Comparison of ENCODE assay signal across 22 cellular contexts in the genomic region with DNA sequence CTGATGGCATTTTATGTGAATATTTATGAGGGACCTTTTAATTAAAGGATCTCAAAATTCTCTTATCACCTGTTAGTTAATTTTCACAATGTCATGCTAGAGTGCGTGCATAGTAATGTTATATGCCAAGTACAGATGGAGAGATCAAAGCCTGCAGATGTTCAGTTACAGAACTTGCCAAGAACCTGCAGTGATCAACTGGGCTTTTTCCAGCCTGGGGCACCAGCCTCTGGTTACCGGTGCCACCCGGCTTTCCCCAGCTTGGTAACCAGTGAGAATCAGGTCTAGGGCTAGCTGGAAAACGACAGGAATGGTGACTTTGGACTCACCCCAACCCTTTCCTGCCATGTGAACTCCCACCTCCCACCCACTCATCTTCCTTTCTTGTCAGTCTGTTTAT.
"Had no signal": no experiment of that assay in that cellular context is flagged by ENCODE, and none has a peak within 500 bp of the region (broad histone marks: within the 10 kb centered on the region; RNA-seq: fewer than 3 reads in every experiment).

No MANE protein-coding gene starts in this region.

- H3K4me1 Mint-ChIP-seq: activated CD4-positive, alpha-beta T cell treated with anti-CD3 and anti-CD28 coated beads, Interleukin-2, amount 10 ng/mL, durations not matched to agents 7 days and 5 days; memory B cell; naive thymus-derived CD8-positive, alpha-beta T cell; T-cell had no signal

- H3K4me3 Mint-ChIP-seq: activated CD4-positive, alpha-beta T cell treated with anti-CD3 and anti-CD28 coated beads, Interleukin-2, amount 10 ng/mL, durations not matched to agents 7 days and 5 days; activated naive CD8-positive, alpha-beta T cell; activated T-cell treated with anti-CD3 and anti-CD28 coated beads, Interleukin-2, amount 50 U/mL, for 72 hours; dendritic cell treated with granulocyte-macrophage colony-stimulating factor and Interleukin-4, amounts not matched to agents 40 ng/mL and 50 ng/mL, for 4 days; memory B cell; naive thymus-derived CD8-positive, alpha-beta T cell; T-cell had no signal

- H3K9me3 Mint-ChIP-seq: activated CD4-positive, alpha-beta T cell treated with anti-CD3 and anti-CD28 coated beads, Interleukin-2, amount 10 ng/mL, durations not matched to agents 7 days and 5 days; activated T-cell treated with anti-CD3 and anti-CD28 coated beads, Interleukin-2, amount 50 U/mL, for 72 hours; dendritic cell treated with granulocyte-macrophage colony-stimulating factor and Interleukin-4, amounts not matched to agents 40 ng/mL and 50 ng/mL, for 4 days; memory B cell; naive thymus-derived CD8-positive, alpha-beta T cell; T-cell had no signal

- H3K27ac Mint-ChIP-seq: activated CD4-positive, alpha-beta T cell treated with anti-CD3 and anti-CD28 coated beads, Interleukin-2, amount 10 ng/mL, durations not matched to agents 7 days and 5 days; activated naive CD8-positive, alpha-beta T cell; activated T-cell treated with anti-CD3 and anti-CD28 coated beads, Interleukin-2, amount 50 U/mL, for 72 hours; dendritic cell treated with granulocyte-macrophage colony-stimulating factor and Interleukin-4, amounts not matched to agents 40 ng/mL and 50 ng/mL, for 4 days; memory B cell; naive thymus-derived CD8-positive, alpha-beta T cell; T-cell had no signal

- H3K36me3 Mint-ChIP-seq: activated naive CD8-positive, alpha-beta T cell; memory B cell; naive thymus-derived CD8-positive, alpha-beta T cell; T-cell had no signal

- DNase-seq: activated CD4-positive, alpha-beta T cell treated with anti-CD3 and anti-CD28 coated beads, Interleukin-2, amount 10 ng/mL, durations not matched to agents 7 days and 5 days; activated CD8-positive, alpha-beta memory T cell treated with anti-CD3 and anti-CD28 coated beads, Interleukin-2, amount 50 U/mL, for 48 hours; activated gamma-delta T cell treated with Interleukin-2 at 50 U/mL for 16 hours; activated T-cell treated with anti-CD3 and anti-CD28 coated beads, Interleukin-2, amount 50 U/mL, for 72 hours; amniotic stem cell; cerebellar nuclear complex; effector memory CD4-positive, alpha-beta T cell; foreskin melanocyte; heart right ventricle; islet precursor cell; left lung; naive thymus-derived CD8-positive, alpha-beta T cell; nucleus accumbens; spleen; stomach; T-cell; T-helper 9 cell; testis; upper lobe of left lung had no signal

- H3K27me3 Mint-ChIP-seq: activated CD4-positive, alpha-beta T cell treated with anti-CD3 and anti-CD28 coated beads, Interleukin-2, amount 10 ng/mL, durations not matched to agents 7 days and 5 days; dendritic cell treated with granulocyte-macrophage colony-stimulating factor and Interleukin-4, amounts not matched to agents 40 ng/mL and 50 ng/mL, for 4 days had no signal
